ENCODE assay signal across 8 cellular contexts in genomic region chr7:25259487-25260243, GRCh38.
DNase-seq lines count a peak whose midpoint lies in the region; ATAC-seq, FAIRE-seq and TF ChIP-seq lines count a peak whose summit lies in the region.

No MANE protein-coding gene starts in this region.

- no peak overlapping the region for H3K27ac ChIP-seq in iPS DF 6.9 (ENCODE audit: low read length)

- H3K4me1 ChIP-seq in iPS DF 6.9 (ENCODE audit: control insufficient read depth, insufficient read depth, low read length): no peaks in the 10 kb centered on the region

- no CpG with 5 or more reads among the region's 13 CpGs for WGBS in iPS DF 6.9 (ENCODE audit: insufficient coverage, insufficient read length)

- peak; percentile 73 for DNase-seq in GM03348 (ENCODE audit: low spot score)
- DNase-seq in NCI-H2081 treated with DMSO at 0.1 percent for 48 hours (lab: John Stamatoyannopoulos, UW): peak; percentile 43
- peak; percentile 73 for DNase-seq in astrocyte of the spinal cord (ENCODE audit: low read depth, low spot score)
- peak; percentile 55 for DNase-seq in iPS DF 6.9 (ENCODE audit: low read depth, low spot score)
- peak; percentile 41 to 46 for DNase-seq in stimulated activated CD4-positive, alpha-beta T cell treated with anti-CD3 and anti-CD28 coated beads, Interleukin-12 subunit alpha, Interleukin-12 subunit beta, amount 100 ng/mL, for 24 hours (ENCODE audit: low read depth in 2 of 2)

- in situ Hi-C loops in astrocyte of the spinal cord (cut with HindIII; ENCODE audit: low sequenced_read_pairs): no loop called here

- no peaks in the 10 kb centered on the region for H3K27me3 ChIP-seq in iPS DF 6.9 (ENCODE audit: control insufficient read depth, insufficient read depth, low read length)

- ATAC-seq in HG02763 (IDR thresholded peaks at IDR 0.05; ENCODE audit: unreplicated experiment) (peak; percentile 70), GM21825 (IDR thresholded peaks at IDR 0.05; ENCODE audit: unreplicated experiment) (no peak)

- TF ChIP-seq CTCF in astrocyte of the spinal cord (IDR thresholded peaks at IDR 0.05; ENCODE audit: low read depth, low read length): peak; percentile 89

- H3K36me3 ChIP-seq in iPS DF 6.9 (ENCODE audit: control insufficient read depth, insufficient read depth, low read length): no peaks in the 10 kb centered on the region

- H3K4me3 ChIP-seq in astrocyte of the spinal cord (ENCODE audit: low read depth, low read length): no peak overlapping the region
- no peak overlapping the region for H3K4me3 ChIP-seq in iPS DF 6.9 (ENCODE audit: low read length)

- no peaks in the 10 kb centered on the region for H3K9me3 ChIP-seq in iPS DF 6.9 (ENCODE audit: control insufficient read depth, insufficient read depth, low read length)

- FAIRE-seq in TTC549 (lab: Jason Lieb, UNC): peak; percentile 23
